Comparison of ENCODE assay signal across 17 cellular contexts in genomic region chr11:69920500-69921428, GRCh38.
DNase-seq lines count a peak whose midpoint lies in the region; ATAC-seq and TF ChIP-seq lines count a peak whose summit lies in the region.
"Had no signal": no experiment of that assay in that cellular context is flagged by ENCODE, and none has a peak within 500 bp of the region (broad histone marks: within the 10 kb centered on the region; RNA-seq: fewer than 3 reads in every experiment).

No MANE protein-coding gene starts in this region.

- H3K9ac ChIP-seq in H9 (ENCODE audit: extremely low read depth, insufficient read length, low read length) = no peak overlapping the region

- DNase-seq in CD14-positive monocyte (ENCODE audit: low spot score) (peak; percentile 41), H9 (peak; percentile 25), left ventricle myocardium inferior (no peak), sciatic nerve (ENCODE audit: low spot score) (peak; percentile 54), globus pallidus (ENCODE audit: low spot score) (no peak), hypothalamus (lab: John Stamatoyannopoulos, UW) (no peak)
- DNase-seq: activated CD4-positive, alpha-beta T cell treated with anti-CD3 and anti-CD28 coated beads for 36 hours; DMS53; GF-D8; mammary epithelial cell; NCI-H1105 treated with DMSO at 0.1 percent for 48 hours; NCI-H2081 treated with DMSO at 0.1 percent for 48 hours; NCI-H510A; stimulated activated naive B cell treated with anti-CD40 and anti-IgM and Interleukin-4, amounts not matched to agents 10 μg/mL and 1 μg/mL and 100 μg/mL, for 72 hours; SW 1271 had no signal

- no peak overlapping the region for H4K5ac ChIP-seq in H9 (ENCODE audit: insufficient read length, low read depth, low read length)

- intact Hi-C loops in CD14-positive monocyte (cut with micrococcal nuclease) = loop anchor here in 1 of 2 donors (5.0 kb wide), 1 partner anchor 272 kb away; no protein-coding TSS in a partner anchor
- intact Hi-C loops in left ventricle myocardium inferior (cut with micrococcal nuclease) = no loop called here
- intact Hi-C loops in sciatic nerve (cut with DNase I) = no loop called here

- H3K9me3 Mint-ChIP-seq in CD14-positive monocyte (peaks cover 2 to 12% (median 7%) of the 10 kb centered on the region in 7 donors), H9 (peaks cover 0 to 8% of the 10 kb centered on the region in 2 experiments; a peak in 1 of 5 replicates)
- H3K9me3 Mint-ChIP-seq: activated naive CD4-positive, alpha-beta T cell treated with anti-CD3 and anti-CD28 coated beads, Interleukin-2, amount 50 U/mL, for 24 hours had no signal

- no peak overlapping the region for H2BK120ac ChIP-seq in H9 (ENCODE audit: low read depth, low read length, poor library complexity, severe bottlenecking)

- no peak overlapping the region for H2BK12ac ChIP-seq in H9 (ENCODE audit: insufficient read length, low read depth, low read length)

- no peak overlapping the region for H2AK5ac ChIP-seq in H9 (ENCODE audit: insufficient read length, low read length)

- no peak overlapping the region for H3K4ac ChIP-seq in H9 (ENCODE audit: low read depth, low read length)

- peaks cover 21 to 53% (median 32%) of the 10 kb centered on the region in 3 donors for H3K27me3 Mint-ChIP-seq in CD14-positive monocyte (ENCODE audit: low read depth in 3 of 3)
- peaks cover 68% of the 10 kb centered on the region for H3K27me3 Mint-ChIP-seq in H9 (ENCODE audit: low read depth)

- H2BK15ac ChIP-seq in H9 (ENCODE audit: low read depth, low read length) = no peak overlapping the region

- H3K23ac ChIP-seq in H9 (ENCODE audit: insufficient read length, low read depth, low read length) = no peak overlapping the region

- WGBS in H9 (ENCODE audit: extremely low coverage, insufficient read length, low lambda C conversion rate) = no CpG with 5 or more reads among the region's 18 CpGs

- H3K4me1 Mint-ChIP-seq in CD14-positive monocyte (no peaks in the 10 kb centered on the region), H9 (peaks cover 4 to 8% of the 10 kb centered on the region in 2 experiments; a peak in 3 of 4 replicates)

- H3K4me2 ChIP-seq in H9 (ENCODE audit: insufficient read depth, insufficient read length, low read length) = no peak overlapping the region

- H2BK20ac ChIP-seq in H9 (ENCODE audit: low read depth, low read length, poor library complexity, severe bottlenecking) = no peak overlapping the region

- no peak overlapping the region for H4K8ac ChIP-seq in H9 (replicated peaks; ENCODE audit: insufficient read length, low read depth, low read length)

- no peak overlapping the region for H3K18ac ChIP-seq in H9 (ENCODE audit: insufficient read length, low read depth, low read length)

- H3K4me3 ChIP-seq in left ventricle myocardium inferior = no peak overlapping the region

- no peak overlapping the region for H3T11ph ChIP-seq in H9 (ENCODE audit: low read length)

- no peaks in the 10 kb centered on the region for H4K20me1 ChIP-seq in H9 (ENCODE audit: control insufficient read depth, insufficient read depth, insufficient read length)

- H3K4me3 Mint-ChIP-seq in CD14-positive monocyte (no peak overlapping the region), H9 (no peak overlapping the region)
- H3K4me3 Mint-ChIP-seq: activated CD4-positive, alpha-beta T cell treated with anti-CD3 and anti-CD28 coated beads for 36 hours; activated naive CD4-positive, alpha-beta T cell treated with anti-CD3 and anti-CD28 coated beads, Interleukin-2, amount 50 U/mL, for 24 hours; stimulated activated naive B cell treated with anti-CD40 and anti-IgM and Interleukin-4, amounts not matched to agents 10 μg/mL and 1 μg/mL and 100 μg/mL, for 72 hours had no signal

- H3K4me1 ChIP-seq in H9 (ENCODE audit: insufficient read depth, low read length) (no peaks in the 10 kb centered on the region), left ventricle myocardium inferior (peaks cover 24% of the 10 kb centered on the region)

- ATAC-seq in sciatic nerve (no peak), HG03378 (IDR thresholded peaks at IDR 0.05; ENCODE audit: unreplicated experiment) (no peak)
- ATAC-seq: stimulated activated naive B cell treated with anti-CD40 and anti-IgM and Interleukin-4, amounts not matched to agents 10 μg/mL and 1 μg/mL and 100 μg/mL, for 72 hours had no signal

- H3K36me3 ChIP-seq in left ventricle myocardium inferior = no peaks in the 10 kb centered on the region

- no peak overlapping the region for H3K27ac Mint-ChIP-seq in CD14-positive monocyte
- no peak overlapping the region for H3K27ac Mint-ChIP-seq in H9
- H3K27ac Mint-ChIP-seq: activated CD4-positive, alpha-beta T cell treated with anti-CD3 and anti-CD28 coated beads for 36 hours; activated naive CD4-positive, alpha-beta T cell treated with anti-CD3 and anti-CD28 coated beads, Interleukin-2, amount 50 U/mL, for 24 hours; stimulated activated naive B cell treated with anti-CD40 and anti-IgM and Interleukin-4, amounts not matched to agents 10 μg/mL and 1 μg/mL and 100 μg/mL, for 72 hours had no signal

- H3K9me3 ChIP-seq in H9 (ENCODE audit: control insufficient read depth, low read depth, low read length) = no peaks in the 10 kb centered on the region
- H3K9me3 ChIP-seq in left ventricle myocardium inferior (replicated peaks) = peaks cover 4% of the 10 kb centered on the region

- no peaks in the 10 kb centered on the region for H3K79me1 ChIP-seq in H9 (ENCODE audit: insufficient read depth, low read depth, low read length, poor library complexity, severe bottlenecking)

- no peak overlapping the region for H2AFZ ChIP-seq in H9 (ENCODE audit: low read length)

- H3K56ac ChIP-seq in H9 (ENCODE audit: insufficient read length, low read depth, low read length) = no peak overlapping the region

- no peak for TF ChIP-seq CTCF in CD14-positive monocyte (IDR thresholded peaks at IDR 0.05)
- TF ChIP-seq CTCF in H9 (conservative IDR thresholded peaks at IDR 0.05) = no peak
- TF ChIP-seq CTCF in left ventricle myocardium inferior (IDR thresholded peaks at IDR 0.05; ENCODE audit: borderline replicate concordance) = no peak

- H3K27me3 ChIP-seq in H9 (ENCODE audit: insufficient read depth, low read length) (no peaks in the 10 kb centered on the region; the same call in 1 of the 2 replicates), left ventricle myocardium inferior (ENCODE audit: low read depth) (peaks cover 61% of the 10 kb centered on the region)

- H4K91ac ChIP-seq in H9 (ENCODE audit: insufficient read length, low read depth, low read length) = no peak overlapping the region

- no peaks in the 10 kb centered on the region for H3K36me3 Mint-ChIP-seq in CD14-positive monocyte
- no peaks in the 10 kb centered on the region for H3K36me3 Mint-ChIP-seq in H9 (ENCODE audit: insufficient read depth in 1 of 3, low read depth in 3 of 3)
- H3K36me3 Mint-ChIP-seq: activated naive CD4-positive, alpha-beta T cell treated with anti-CD3 and anti-CD28 coated beads, Interleukin-2, amount 50 U/mL, for 24 hours; stimulated activated naive B cell treated with anti-CD40 and anti-IgM and Interleukin-4, amounts not matched to agents 10 μg/mL and 1 μg/mL and 100 μg/mL, for 72 hours had no signal

- no peaks in the 10 kb centered on the region for H3K23me2 ChIP-seq in H9 (ENCODE audit: insufficient read length, low read depth, low read length, poor library complexity, severe bottlenecking)

- no peak overlapping the region; the same call in 1 of the 2 replicates for H3K14ac ChIP-seq in H9 (ENCODE audit: insufficient read depth, low read length)

- no peak overlapping the region for H2BK5ac ChIP-seq in H9 (ENCODE audit: insufficient read length, low read length)

- no peak overlapping the region for H3K27ac ChIP-seq in H9 (ENCODE audit: insufficient read length, low read depth, low read length)
- peak overlapping the region; percentile 40 for H3K27ac ChIP-seq in left ventricle myocardium inferior (replicated peaks)

- no peaks in the 10 kb centered on the region for H3K79me2 ChIP-seq in H9 (ENCODE audit: insufficient read depth, low read length)

Comparison
In these comparisons a context has a peak if more than half of its experiments do, and no peak if none do; other contexts are left out.
1. DNase-seq: peak in CD14-positive monocyte (single experiment), H9 (single experiment) and sciatic nerve (single experiment); none in left ventricle myocardium inferior (single experiment), globus pallidus (single experiment) and hypothalamus (0 of 51).